26 cellular contexts compared by ENCODE assay signal in the genomic region with DNA sequence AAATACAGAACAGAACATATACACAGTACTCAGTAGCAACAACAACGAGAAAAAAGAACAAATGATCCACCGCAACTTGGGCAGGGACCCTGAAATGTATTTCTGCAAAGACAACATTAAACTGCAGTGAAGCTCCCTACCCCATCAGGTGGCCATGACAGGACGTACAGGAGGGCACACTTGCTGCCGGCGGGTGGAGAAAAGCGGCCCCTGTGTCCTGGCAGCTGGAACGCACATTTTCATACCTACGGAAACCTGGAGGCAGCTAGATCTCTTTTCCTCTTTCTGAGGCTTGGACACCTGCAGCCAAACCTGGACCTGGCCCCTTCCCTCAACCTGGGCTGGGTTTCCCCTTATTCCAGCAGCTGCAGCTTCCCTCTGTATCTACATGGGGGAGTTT.
"Had no signal": no experiment of that assay in that cellular context is flagged by ENCODE, and none has a peak within 500 bp of the region (broad histone marks: within the 10 kb centered on the region; RNA-seq: fewer than 3 reads in every experiment).

No MANE protein-coding gene starts in this region.

- H3K27me3 ChIP-seq: ovary, stomach, testis, thyroid gland, transverse colon, upper lobe of right lung had no signal

- H3K27ac Mint-ChIP-seq: mesothelial cell of epicardium; naive thymus-derived CD4-positive, alpha-beta T cell; natural killer cell treated with Interleukin-12 subunit alpha and Interleukin-12 subunit beta and Interleukin-15 and Interleukin-18, amount 100 ng/mL, for 72 hours; stimulated activated naive B cell treated with anti-CD40 and anti-IgM and Interleukin-4, amounts not matched to agents 10 μg/mL and 1 μg/mL and 100 μg/mL, for 72 hours had no signal

- H3K27ac ChIP-seq: left ventricle myocardium inferior, ovary, prostate gland, skin epidermis, stomach, testis, thyroid gland, transverse colon, upper lobe of right lung had no signal

- H3K36me3 ChIP-seq: left ventricle myocardium inferior, ovary, prostate gland, stomach, thyroid gland, transverse colon, upper lobe of right lung had no signal

- H3K36me3 Mint-ChIP-seq: naive thymus-derived CD4-positive, alpha-beta T cell; natural killer cell treated with Interleukin-12 subunit alpha and Interleukin-12 subunit beta and Interleukin-15 and Interleukin-18, amount 100 ng/mL, for 72 hours; stimulated activated naive B cell treated with anti-CD40 and anti-IgM and Interleukin-4, amounts not matched to agents 10 μg/mL and 1 μg/mL and 100 μg/mL, for 72 hours had no signal

- ATAC-seq: naive thymus-derived CD4-positive, alpha-beta T cell; right cardiac atrium; sciatic nerve; stimulated activated naive B cell treated with anti-CD40 and anti-IgM and Interleukin-4, amounts not matched to agents 10 μg/mL and 1 μg/mL and 100 μg/mL, for 72 hours; stimulated activated naive CD8-positive, alpha-beta T cell treated with anti-CD3 and anti-CD28 coated beads, Interleukin-15, Interleukin-2, amounts not matched to agents 100 U/mL and 50 U/mL, for 24 hours had no signal

- H3K9me3 ChIP-seq: left ventricle myocardium inferior, ovary, prostate gland, stomach, testis, thyroid gland, transverse colon, upper lobe of right lung had no signal

- FAIRE-seq: urothelium cell line had no signal

- H3K4me3 ChIP-seq: left ventricle myocardium inferior, lung, ovary, prostate gland, skin epidermis, stomach, testis, thyroid gland, transverse colon, upper lobe of right lung had no signal

- H3K9me3 Mint-ChIP-seq: natural killer cell treated with Interleukin-12 subunit alpha and Interleukin-12 subunit beta and Interleukin-15 and Interleukin-18, amount 100 ng/mL, for 72 hours; stimulated activated naive B cell treated with anti-CD40 and anti-IgM and Interleukin-4, amounts not matched to agents 10 μg/mL and 1 μg/mL and 100 μg/mL, for 72 hours had no signal

- H3K4me1 Mint-ChIP-seq: mesothelial cell of epicardium; naive thymus-derived CD4-positive, alpha-beta T cell; stimulated activated naive B cell treated with anti-CD40 and anti-IgM and Interleukin-4, amounts not matched to agents 10 μg/mL and 1 μg/mL and 100 μg/mL, for 72 hours had no signal

- H3K4me1 ChIP-seq: left ventricle myocardium inferior, prostate gland, stomach, testis, thyroid gland, transverse colon, upper lobe of right lung had no signal

- DNase-seq: hypothalamus; islet precursor cell; left ventricle myocardium inferior; mesendoderm; naive thymus-derived CD4-positive, alpha-beta T cell; ovary; retina; right cardiac atrium; stimulated activated CD4-positive, alpha-beta T cell treated with anti-CD3 and anti-CD28 coated beads, Interleukin-12 subunit alpha, Interleukin-12 subunit beta, amount 100 ng/mL, for 4 hours; stimulated activated CD4-positive, alpha-beta T cell treated with anti-CD3 and anti-CD28 coated beads, Interleukin-15, amount 100 ng/mL, for 24 hours; stimulated activated CD4-positive, alpha-beta T cell treated with anti-CD3 and anti-CD28 coated beads, Interleukin-2, amount 100 ng/mL, for 24 hours; stimulated activated CD4-positive, alpha-beta T cell treated with anti-CD3 and anti-CD28 coated beads, Interleukin-4, amount 100 ng/mL, for 1 hour; stimulated activated naive B cell treated with anti-CD40 and anti-IgM and Interleukin-4, amounts not matched to agents 10 μg/mL and 1 μg/mL and 100 μg/mL, for 72 hours; stimulated activated naive CD8-positive, alpha-beta T cell treated with anti-CD3 and anti-CD28 coated beads, Interleukin-15, Interleukin-2, amounts not matched to agents 100 U/mL and 50 U/mL, for 24 hours; stomach; testis; thyroid gland; transverse colon had no signal

- H3K4me3 Mint-ChIP-seq: mesothelial cell of epicardium; naive thymus-derived CD4-positive, alpha-beta T cell; natural killer cell treated with Interleukin-12 subunit alpha and Interleukin-12 subunit beta and Interleukin-15 and Interleukin-18, amount 100 ng/mL, for 72 hours; stimulated activated naive B cell treated with anti-CD40 and anti-IgM and Interleukin-4, amounts not matched to agents 10 μg/mL and 1 μg/mL and 100 μg/mL, for 72 hours had no signal
